Comparison of ENCODE assay signal across 21 cellular contexts in genomic region chr6:89323461-89324098, GRCh38. TPM values are rescaled to one million over a fixed set of nuclear protein-coding genes. Genes with fewer than 3 reads are reported as not detected.
DNase-seq lines count a peak whose midpoint lies in the region; ATAC-seq and TF ChIP-seq lines count a peak whose summit lies in the region.
"Had no signal": no experiment of that assay in that cellular context is flagged by ENCODE, and none has a peak within 500 bp of the region (broad histone marks: within the 10 kb centered on the region; RNA-seq: fewer than 3 reads in every experiment).

No MANE protein-coding gene starts in this region.

- no peaks in the 10 kb centered on the region for H3K27me3 Mint-ChIP-seq in activated CD8-positive, alpha-beta memory T cell treated with anti-CD3 and anti-CD28 coated beads, Interleukin-2, amount 10 ng/mL, durations not matched to agents 7 days and 5 days

- no peak for ATAC-seq in left ventricle myocardium superior
- no peak for ATAC-seq in activated CD8-positive, alpha-beta memory T cell treated with anti-CD3 and anti-CD28 coated beads, Interleukin-2, amount 10 ng/mL, durations not matched to agents 7 days and 5 days
- ATAC-seq: CD8-positive, alpha-beta T cell; esophagus mucosa; stimulated activated effector memory CD8-positive, alpha-beta T cell treated with anti-CD3 and anti-CD28 coated beads, Interleukin-12 subunit alpha, Interleukin-12 subunit beta, amount 100 ng/mL, for 72 hours had no signal

- peaks cover 8% of the 10 kb centered on the region for H3K9me3 ChIP-seq in left ventricle myocardium inferior (replicated peaks)
- H3K9me3 ChIP-seq in spleen, result no peaks in the 10 kb centered on the region

- TF ChIP-seq POLR2A in spleen (IDR thresholded peaks at IDR 0.05), result no peak

- H3K36me3 ChIP-seq in left ventricle myocardium inferior (peaks cover 30% of the 10 kb centered on the region), spleen (peaks cover 0 to 61% (median 19%) of the 10 kb centered on the region in 6 donors)
- H3K36me3 ChIP-seq: neural progenitor cell had no signal

- DNase-seq in left ventricle myocardium inferior (no peak), left ventricle myocardium superior (no peak), SKM-1 (lab: John Stamatoyannopoulos, UW; ENCODE audit: unreplicated experiment) (peak; percentile 47), lung microvascular endothelial cell (ENCODE audit: low read depth in 2 of 2) (peak; percentile 82 to 85), HUDEP-2 (lab: John Stamatoyannopoulos, UW; ENCODE audit: unreplicated experiment in 76 of 76) (no peak), spleen (no peak)
- DNase-seq in activated naive CD4-positive, alpha-beta T cell treated with anti-CD3 and anti-CD28 coated beads, Interleukin-2, amount 50 U/mL, for 16 hours, result no peak
- no peak for DNase-seq in activated CD8-positive, alpha-beta memory T cell treated with anti-CD3 and anti-CD28 coated beads, Interleukin-2, amount 10 ng/mL, durations not matched to agents 7 days and 5 days
- DNase-seq: activated CD4-positive, alpha-beta T cell treated with anti-CD3 and anti-CD28 coated beads, Interleukin-2, amount 50 U/mL, for 4 hours; activated T-cell treated with anti-CD3 and anti-CD28 coated beads, Interleukin-2, amount 50 U/mL, for 48 hours; CD8-positive, alpha-beta T cell; NCI-H1694; NCI-H69; right cardiac atrium; stimulated activated CD4-positive, alpha-beta T cell treated with anti-CD3 and anti-CD28 coated beads, Interleukin-4, amount 100 ng/mL, for 4 hours; T1000 had no signal

- H3K4me1 ChIP-seq in left ventricle myocardium inferior (peaks cover 24% of the 10 kb centered on the region), spleen (peaks cover 0 to 37% (median 16%) of the 10 kb centered on the region in 6 donors)

- H3K4me3 Mint-ChIP-seq in activated CD8-positive, alpha-beta memory T cell treated with anti-CD3 and anti-CD28 coated beads, Interleukin-2, amount 10 ng/mL, durations not matched to agents 7 days and 5 days, result no peak overlapping the region
- H3K4me3 Mint-ChIP-seq: CD8-positive, alpha-beta T cell; neural progenitor cell; stimulated activated effector memory CD8-positive, alpha-beta T cell treated with anti-CD3 and anti-CD28 coated beads, Interleukin-12 subunit alpha, Interleukin-12 subunit beta, amount 100 ng/mL, for 72 hours had no signal

- peak overlapping the region; percentile 50 for H3K27ac ChIP-seq in left ventricle myocardium inferior (replicated peaks)
- peak overlapping the region in 3 of 8 donors; percentile 28 to 38 (median 30) for H3K27ac ChIP-seq in spleen
- H3K27ac ChIP-seq: coronary artery, neural progenitor cell had no signal

- no peaks in the 10 kb centered on the region for H3K4me1 Mint-ChIP-seq in activated CD8-positive, alpha-beta memory T cell treated with anti-CD3 and anti-CD28 coated beads, Interleukin-2, amount 10 ng/mL, durations not matched to agents 7 days and 5 days

- no peaks in the 10 kb centered on the region for H3K9me3 Mint-ChIP-seq in activated CD8-positive, alpha-beta memory T cell treated with anti-CD3 and anti-CD28 coated beads, Interleukin-2, amount 10 ng/mL, durations not matched to agents 7 days and 5 days (ENCODE audit: low read depth)
- H3K9me3 Mint-ChIP-seq: CD8-positive, alpha-beta T cell; stimulated activated effector memory CD8-positive, alpha-beta T cell treated with anti-CD3 and anti-CD28 coated beads, Interleukin-12 subunit alpha, Interleukin-12 subunit beta, amount 100 ng/mL, for 72 hours had no signal

- TF ChIP-seq CTCF in left ventricle myocardium inferior (IDR thresholded peaks at IDR 0.05; ENCODE audit: borderline replicate concordance), result no peak
- TF ChIP-seq CTCF in spleen (IDR thresholded peaks at IDR 0.05 in 8 of 11, conservative IDR thresholded peaks at IDR 0.05 in 3 of 11), result no peak

- no peak overlapping the region for H3K27ac Mint-ChIP-seq in activated CD8-positive, alpha-beta memory T cell treated with anti-CD3 and anti-CD28 coated beads, Interleukin-2, amount 10 ng/mL, durations not matched to agents 7 days and 5 days
- H3K27ac Mint-ChIP-seq: neural progenitor cell; stimulated activated effector memory CD8-positive, alpha-beta T cell treated with anti-CD3 and anti-CD28 coated beads, Interleukin-12 subunit alpha, Interleukin-12 subunit beta, amount 100 ng/mL, for 72 hours had no signal

- H3K27me3 ChIP-seq in left ventricle myocardium inferior (ENCODE audit: low read depth) (no peaks in the 10 kb centered on the region), spleen (replicated peaks in 1 of 7) (no peaks in the 10 kb centered on the region)
- H3K27me3 ChIP-seq: neural progenitor cell had no signal

- H3K4me3 ChIP-seq in left ventricle myocardium inferior (no peak overlapping the region), spleen (no peak overlapping the region)
- H3K4me3 ChIP-seq: coronary artery, neural progenitor cell had no signal

- CTCF ChIA-PET in activated CD8-positive, alpha-beta memory T cell treated with anti-CD3 and anti-CD28 coated beads, Interleukin-2, amount 10 ng/mL, durations not matched to agents 7 days and 5 days (lab: Charles Lee), result interaction anchor here (1.6 kb wide), 1 partner anchor 49 kb away, joined by 5 read pairs; no protein-coding TSS in a partner anchor

- intact Hi-C loops in left ventricle myocardium inferior (cut with micrococcal nuclease) (no loop called here), left ventricle myocardium superior (cut with micrococcal nuclease) (no loop called here), spleen (cut with DNase I; ENCODE audit: low total_unique reads) (no loop called here)

- 35 to 67% (median 52%) methylated on average over 4 of the region's 4 CpGs for WGBS in spleen, 5 donors

- H3K36me3 Mint-ChIP-seq in activated CD8-positive, alpha-beta memory T cell treated with anti-CD3 and anti-CD28 coated beads, Interleukin-2, amount 10 ng/mL, durations not matched to agents 7 days and 5 days, result peaks cover 17% of the 10 kb centered on the region

RNA-seq across cellular contexts. Expression of gene GABRR2, which starts 8.5 kb away (rescaled TPM):
- total RNA-seq in left ventricle myocardium inferior (0.69 TPM), left ventricle myocardium superior (0.52 TPM), lung microvascular endothelial cell (0.22 and 0.40 TPM in 2 replicates), spleen (10 to 100 TPM in 1 of 7 donors, 1 to 10 TPM in 6; 1.7 to 13.0 (median 4.9) TPM)
- polyA plus RNA-seq in spleen, result under 1 TPM; 0.32 to 0.48 (median 0.33) TPM
- total RNA-seq in activated CD8-positive, alpha-beta memory T cell treated with anti-CD3 and anti-CD28 coated beads, Interleukin-2, amount 10 ng/mL, durations not matched to agents 7 days and 5 days, result 1 to 10 TPM in 1 of 2 experiments, under 1 TPM in 1; 0.67 to 1.0 TPM
- total RNA-seq: esophagus mucosa, H1 had no signal
- polyA plus RNA-seq: H1 had no signal

RNA-seq across cellular contexts. Expression of gene UBE2J1, which starts 28.9 kb away (rescaled TPM):
- total RNA-seq in left ventricle myocardium inferior (13.1 TPM), left ventricle myocardium superior (13.6 TPM), lung microvascular endothelial cell (45.2 and 55.8 TPM in 2 replicates), spleen (100 to 1,000 TPM in 1 of 7 donors, 10 to 100 TPM in 6; 69.7 to 115 (median 72.9) TPM)
- 10 to 100 TPM; 48.3 to 62.3 (median 49.2) TPM for polyA plus RNA-seq in spleen
- 10 to 100 TPM; 26.1 to 31.2 TPM for total RNA-seq in activated CD8-positive, alpha-beta memory T cell treated with anti-CD3 and anti-CD28 coated beads, Interleukin-2, amount 10 ng/mL, durations not matched to agents 7 days and 5 days

Comparison
In these comparisons a context has a peak if more than half of its experiments do, and no peak if none do; other contexts are left out.
1. DNase-seq: peak in SKM-1 (single experiment) and lung microvascular endothelial cell (2 of 2); none in left ventricle myocardium inferior (single experiment), left ventricle myocardium superior (single experiment), HUDEP-2 (0 of 76), spleen (single experiment), activated naive CD4-positive, alpha-beta T cell treated with anti-CD3 and anti-CD28 coated beads, Interleukin-2, amount 50 U/mL, for 16 hours (single experiment) and activated CD8-positive, alpha-beta memory T cell treated with anti-CD3 and anti-CD28 coated beads, Interleukin-2, amount 10 ng/mL, durations not matched to agents 7 days and 5 days (single experiment).